In genomic region chr16:23673971-23674614, GRCh38 we compare ENCODE assay signal across 1 cellular context.
TF ChIP-seq lines count a peak whose summit lies in the region.

No MANE protein-coding gene starts in this region.

TF ChIP-seq in HepG2, 621 proteins besides CTCF, POLR2A, EP300 and RAD21 (continued from another document and continues in another):
- TF ChIP-seq ZNF609 (CRISPR knock-in tag; IDR thresholded peaks at IDR 0.05; ENCODE audit: borderline replicate concordance) (no peak), FIP1L1 (IDR thresholded peaks at IDR 0.05; ENCODE audit: borderline replicate concordance, insufficient read depth, low read depth, low read length) (no peak), ZNF234 (CRISPR knock-in tag; conservative IDR thresholded peaks at IDR 0.05) (no peak), ZSCAN25 (CRISPR knock-in tag; IDR thresholded peaks at IDR 0.05) (no peak), STAT6 (CRISPR knock-in tag; IDR thresholded peaks at IDR 0.05; ENCODE audit: borderline replicate concordance) (no peak), PHF21A (CRISPR knock-in tag; IDR thresholded peaks at IDR 0.05) (peak; percentile 40; the same call in 1 of the 2 replicates), ZBTB7B (CRISPR knock-in tag; IDR thresholded peaks at IDR 0.05) (peak; percentile 6; the same call in 1 of the 2 replicates), ZGPAT (CRISPR knock-in tag; IDR thresholded peaks at IDR 0.05) (peak; percentile 12; the same call in 1 of the 2 replicates), E2F2 (CRISPR knock-in tag; IDR thresholded peaks at IDR 0.05; ENCODE audit: borderline replicate concordance) (no peak), DNMT1 (CRISPR knock-in tag; IDR thresholded peaks at IDR 0.05) (no peak), ZNF235 (CRISPR knock-in tag; IDR thresholded peaks at IDR 0.05; ENCODE audit: borderline replicate concordance) (0 out of 2 replicates have a peak, but pooled peaks have one; percentile 46), UBTF (CRISPR knock-in tag; IDR thresholded peaks at IDR 0.05) (peak; percentile 22; the same call in 1 of the 2 replicates), ARID5B (CRISPR knock-in tag; IDR thresholded peaks at IDR 0.05) (peak; percentile 27; the same call in 1 of the 2 replicates), BCL3 (CRISPR knock-in tag; IDR thresholded peaks at IDR 0.05) (0 out of 2 replicates have a peak, but pooled peaks have one; percentile 31), NR2F2 (IDR thresholded peaks at IDR 0.05; ENCODE audit: borderline replicate concordance, low read depth) (0 out of 2 replicates have a peak, but pooled peaks have one; percentile 22), ZNF274 (CRISPR knock-in tag; IDR thresholded peaks at IDR 0.05) (peak; percentile 54; the same call in 1 of the 2 replicates), ZNF792 (CRISPR knock-in tag; IDR thresholded peaks at IDR 0.05) (0 out of 2 replicates have a peak, but pooled peaks have one; percentile 11), THAP7 (CRISPR knock-in tag; IDR thresholded peaks at IDR 0.05) (peak; percentile 35; the same call in 1 of the 2 replicates), FOXC1 (CRISPR knock-in tag; IDR thresholded peaks at IDR 0.05; ENCODE audit: borderline replicate concordance) (0 out of 2 replicates have a peak, but pooled peaks have one; percentile 22), HINFP (CRISPR knock-in tag; IDR thresholded peaks at IDR 0.05; ENCODE audit: low read depth) (no peak), ZNF333 (CRISPR knock-in tag; IDR thresholded peaks at IDR 0.05; ENCODE audit: borderline replicate concordance) (no peak), ZNF749 (CRISPR knock-in tag; IDR thresholded peaks at IDR 0.05; ENCODE audit: borderline replicate concordance) (no peak), THAP9 (CRISPR knock-in tag; IDR thresholded peaks at IDR 0.05; ENCODE audit: borderline replicate concordance) (no peak), ZIK1 (CRISPR knock-in tag; IDR thresholded peaks at IDR 0.05; ENCODE audit: borderline replicate concordance, low read depth) (peak; percentile 58; the same call in 1 of the 2 replicates)
